In genomic region chrX:93422693-93423092, GRCh38 we compare ENCODE assay signal across 1 cellular context.
TF ChIP-seq lines count a peak whose summit lies in the region.

No MANE protein-coding gene starts in this region.

TF ChIP-seq in GM12878, 131 proteins besides CTCF, POLR2A, EP300 and RAD21 (continued from another document):
- no peak for TF ChIP-seq IRF3 (IDR thresholded peaks at IDR 0.05)
- TF ChIP-seq SIX5 (IDR thresholded peaks at IDR 0.05; ENCODE audit: low read depth, low read length, severe bottlenecking), result no peak
- no peak for TF ChIP-seq REST (IDR thresholded peaks at IDR 0.05; ENCODE audit: low read depth, low read length)
- no peak for TF ChIP-seq CHD4 (IDR thresholded peaks at IDR 0.05)
- no peak for TF ChIP-seq IRF5 (IDR thresholded peaks at IDR 0.05; ENCODE audit: borderline replicate concordance)
- no peak for TF ChIP-seq BACH1 (IDR thresholded peaks at IDR 0.05; ENCODE audit: borderline replicate concordance)
- no peak for TF ChIP-seq RB1 (IDR thresholded peaks at IDR 0.05; ENCODE audit: borderline replicate concordance)
- TF ChIP-seq ESRRA (IDR thresholded peaks at IDR 0.05; ENCODE audit: low read length), result no peak
- no peak for TF ChIP-seq IRF4 (IDR thresholded peaks at IDR 0.05; ENCODE audit: low read depth, low read length)
- 0 out of 2 replicates have a peak, but pooled peaks have one; percentile 19 for TF ChIP-seq CREM (IDR thresholded peaks at IDR 0.05; ENCODE audit: low read depth)
- peak; percentile 29; the same call in 1 of the 2 replicates for TF ChIP-seq SMC3 (IDR thresholded peaks at IDR 0.05; ENCODE audit: borderline replicate concordance, low read length)
